In the genomic region with DNA sequence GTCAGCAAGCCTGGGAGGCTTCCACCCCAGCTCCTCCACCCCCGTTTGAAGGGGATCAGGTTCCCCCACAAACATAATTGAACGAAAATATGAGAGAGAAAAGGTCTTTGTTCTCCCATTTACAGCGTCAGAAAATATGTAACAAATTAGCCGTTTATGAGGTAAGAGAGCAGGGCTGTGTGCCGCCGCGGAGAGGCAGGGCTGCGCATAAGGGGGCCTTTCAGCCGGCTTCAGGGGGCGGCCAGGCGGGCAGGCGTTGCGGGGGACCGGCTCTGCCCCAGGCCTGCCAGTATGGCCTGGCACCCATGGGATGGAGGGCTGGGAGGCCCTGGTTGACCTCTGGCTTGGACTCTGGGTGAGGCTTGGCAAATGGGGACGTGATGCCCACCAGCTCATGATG, we compare ENCODE assay signal across 26 cellular contexts.
"Had no signal": no experiment of that assay in that cellular context is flagged by ENCODE, and none has a peak within 500 bp of the region (broad histone marks: within the 10 kb centered on the region; RNA-seq: fewer than 3 reads in every experiment).

No MANE protein-coding gene starts in this region.

- H3K4me3 Mint-ChIP-seq: activated B cell treated with CpG ODN at 0.5 μM for 24 hours; activated CD4-positive, alpha-beta T cell treated with anti-CD3 and anti-CD28 coated beads, Interleukin-2, amount 10 ng/mL, durations not matched to agents 24 days and 14 days; activated CD8-positive, alpha-beta memory T cell treated with anti-CD3 and anti-CD28 coated beads, Interleukin-2, amount 10 ng/mL, durations not matched to agents 7 days and 5 days; activated naive CD4-positive, alpha-beta T cell treated with anti-CD3 and anti-CD28 coated beads, Interleukin-2, amount 50 U/mL, for 24 hours; activated T-cell treated with anti-CD3 and anti-CD28 coated beads, Interleukin-2, amount 50 U/mL, for 24 hours; activated T-helper 1 cell treated with anti-CD3 and anti-CD28 coated beads, Interleukin-12 subunit alpha, Interleukin-12 subunit beta, Interleukin-2, Interleukin-4 antibody, amounts not matched to agents 30 ng/mL and 10 ng/mL and 1 ng/mL, durations not matched to agents 14 hours and 24 hours and 36 hours had no signal

- H3K27ac ChIP-seq: breast epithelium, RWPE1 had no signal

- H3K9me3 ChIP-seq: breast epithelium had no signal

- H3K27me3 ChIP-seq: breast epithelium had no signal

- H3K36me3 Mint-ChIP-seq: activated CD8-positive, alpha-beta memory T cell treated with anti-CD3 and anti-CD28 coated beads, Interleukin-2, amount 10 ng/mL, durations not matched to agents 7 days and 5 days; activated naive CD4-positive, alpha-beta T cell treated with anti-CD3 and anti-CD28 coated beads, Interleukin-2, amount 50 U/mL, for 24 hours; IgD-negative memory B cell had no signal

- H3K9me3 Mint-ChIP-seq: activated B cell treated with CpG ODN at 0.5 μM for 24 hours; activated CD4-positive, alpha-beta T cell treated with anti-CD3 and anti-CD28 coated beads, Interleukin-2, amount 10 ng/mL, durations not matched to agents 24 days and 14 days; activated naive CD4-positive, alpha-beta T cell treated with anti-CD3 and anti-CD28 coated beads, Interleukin-2, amount 50 U/mL, for 24 hours; activated T-cell treated with anti-CD3 and anti-CD28 coated beads, Interleukin-2, amount 50 U/mL, for 24 hours; activated T-helper 1 cell treated with anti-CD3 and anti-CD28 coated beads, Interleukin-12 subunit alpha, Interleukin-12 subunit beta, Interleukin-2, Interleukin-4 antibody, amounts not matched to agents 30 ng/mL and 10 ng/mL and 1 ng/mL, durations not matched to agents 14 hours and 24 hours and 36 hours had no signal

- H3K4me1 Mint-ChIP-seq: activated B cell treated with CpG ODN at 0.5 μM for 24 hours; activated CD4-positive, alpha-beta T cell treated with anti-CD3 and anti-CD28 coated beads, Interleukin-2, amount 10 ng/mL, durations not matched to agents 24 days and 14 days; activated CD8-positive, alpha-beta memory T cell treated with anti-CD3 and anti-CD28 coated beads, Interleukin-2, amount 10 ng/mL, durations not matched to agents 7 days and 5 days; activated naive CD4-positive, alpha-beta T cell treated with anti-CD3 and anti-CD28 coated beads, Interleukin-2, amount 50 U/mL, for 24 hours; IgD-negative memory B cell had no signal

- H3K27ac Mint-ChIP-seq: activated B cell treated with CpG ODN at 0.5 μM for 24 hours; activated CD4-positive, alpha-beta T cell treated with anti-CD3 and anti-CD28 coated beads, Interleukin-2, amount 10 ng/mL, durations not matched to agents 24 days and 14 days; activated CD8-positive, alpha-beta memory T cell treated with anti-CD3 and anti-CD28 coated beads, Interleukin-2, amount 10 ng/mL, durations not matched to agents 7 days and 5 days; activated naive CD4-positive, alpha-beta T cell treated with anti-CD3 and anti-CD28 coated beads, Interleukin-2, amount 50 U/mL, for 24 hours; activated T-cell treated with anti-CD3 and anti-CD28 coated beads, Interleukin-2, amount 50 U/mL, for 24 hours; activated T-helper 1 cell treated with anti-CD3 and anti-CD28 coated beads, Interleukin-12 subunit alpha, Interleukin-12 subunit beta, Interleukin-2, Interleukin-4 antibody, amounts not matched to agents 30 ng/mL and 10 ng/mL and 1 ng/mL, durations not matched to agents 14 hours and 24 hours and 36 hours had no signal

- H3K4me1 ChIP-seq: breast epithelium had no signal

- H3K27me3 Mint-ChIP-seq: activated CD4-positive, alpha-beta T cell treated with anti-CD3 and anti-CD28 coated beads, Interleukin-2, amount 10 ng/mL, durations not matched to agents 24 days and 14 days; activated CD8-positive, alpha-beta memory T cell treated with anti-CD3 and anti-CD28 coated beads, Interleukin-2, amount 10 ng/mL, durations not matched to agents 7 days and 5 days; activated naive CD4-positive, alpha-beta T cell treated with anti-CD3 and anti-CD28 coated beads, Interleukin-2, amount 50 U/mL, for 24 hours had no signal

- DNase-seq: activated B cell treated with CpG ODN at 0.5 μM for 24 hours; activated CD4-positive, alpha-beta T cell treated with anti-CD3 and anti-CD28 coated beads for 1 hour; activated CD4-positive, alpha-beta T cell treated with anti-CD3 and anti-CD28 coated beads, Interleukin-2, amount 10 ng/mL, durations not matched to agents 24 days and 14 days; activated CD4-positive, alpha-beta T cell treated with anti-CD3 and anti-CD28 coated beads, Interleukin-2, amount 50 U/mL, for 48 hours; activated CD8-positive, alpha-beta memory T cell treated with anti-CD3 and anti-CD28 coated beads, Interleukin-2, amount 10 ng/mL, durations not matched to agents 7 days and 5 days; activated effector memory CD4-positive, alpha-beta T cell treated with Interleukin-2 at 50 U/mL for 16 hours; activated naive CD4-positive, alpha-beta T cell; activated T-cell treated with anti-CD3 and anti-CD28 coated beads, Interleukin-2, amount 50 U/mL, for 24 hours; KG1; NCI-H1092; NCI-H1417; NCI-H2029; NCI-H2107; NCI-H510A treated with DMSO at 0.1 percent for 48 hours; NCI-H69; NK-92 treated with Interleukin-12 subunit alpha and Interleukin-12 subunit beta, amount 100 ng/mL, for 24 hours; OCI-M1; SHP77; T-helper 2 cell; T1000 had no signal

- H3K4me3 ChIP-seq: breast epithelium had no signal

- ATAC-seq: activated CD8-positive, alpha-beta memory T cell treated with anti-CD3 and anti-CD28 coated beads, Interleukin-2, amount 10 ng/mL, durations not matched to agents 7 days and 5 days; Panc1 had no signal

- H3K36me3 ChIP-seq: breast epithelium had no signal
